ENCODE assay signal across 16 cellular contexts in the genomic region with DNA sequence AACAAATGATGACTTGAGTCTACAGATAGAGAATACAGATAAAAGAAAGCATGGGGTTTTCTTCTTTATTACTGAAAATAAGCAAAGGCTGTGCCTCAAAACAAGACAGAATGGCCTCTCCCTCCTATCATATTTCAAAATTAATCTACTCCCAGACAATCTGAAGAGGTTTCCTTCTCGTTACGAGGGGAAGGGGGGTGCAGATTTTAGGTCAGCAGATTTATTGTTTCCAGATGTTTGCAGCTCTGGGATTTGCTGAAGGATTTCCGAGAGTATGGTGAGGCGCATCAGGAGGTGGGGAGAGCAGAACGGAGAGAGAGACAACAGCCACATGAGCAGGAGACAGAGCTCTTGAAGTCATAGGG.
DNase-seq lines count a peak whose midpoint lies in the region; ATAC-seq, FAIRE-seq and TF ChIP-seq lines count a peak whose summit lies in the region.
"Had no signal": no experiment of that assay in that cellular context is flagged by ENCODE, and none has a peak within 500 bp of the region (broad histone marks: within the 10 kb centered on the region; RNA-seq: fewer than 3 reads in every experiment).

No MANE protein-coding gene starts in this region.

- no peak overlapping the region for H3K4me3 Mint-ChIP-seq in Caco-2 (ENCODE audit: unreplicated experiment)
- no peak overlapping the region for H3K4me3 Mint-ChIP-seq in chondrocyte (ENCODE audit: unreplicated experiment)
- H3K4me3 Mint-ChIP-seq in activated CD4-positive, alpha-beta memory T cell treated with anti-CD3 and anti-CD28 coated beads, Interleukin-2, amount 10 ng/mL, durations not matched to agents 7 days and 5 days = no peak overlapping the region
- H3K4me3 Mint-ChIP-seq: activated T-helper 17 cell treated with anti-CD3 and anti-CD28 coated beads, Interleukin-2, amount 50 U/mL, for 72 hours; stimulated activated effector memory CD8-positive, alpha-beta T cell treated with anti-CD3 and anti-CD28 coated beads, Interleukin-12 subunit alpha, Interleukin-12 subunit beta, amount 100 ng/mL, for 72 hours had no signal

- BruUV-seq in Caco-2 (replicated peaks; lab: Mats Ljungman, UMichigan) = no TSS peak

- H3K27me3 ChIP-seq in Caco-2 (replicated peaks; ENCODE audit: control insufficient read depth, insufficient read depth, low read length) = no peaks in the 10 kb centered on the region
- no peaks in the 10 kb centered on the region for H3K27me3 ChIP-seq in parathyroid adenoma (ENCODE audit: control insufficient read depth, insufficient read depth, low read length)

- H3K4me1 ChIP-seq in Caco-2 (peaks cover 6% of the 10 kb centered on the region; the same call in 1 of the 2 replicates), parathyroid adenoma (peaks cover 23% of the 10 kb centered on the region)

- H2AFZ ChIP-seq in parathyroid adenoma = peak overlapping the region; percentile 10

- CTCF ChIA-PET in Caco-2 (lab: Charles Lee) = no interaction called here
- CTCF ChIA-PET in activated CD4-positive, alpha-beta memory T cell treated with anti-CD3 and anti-CD28 coated beads, Interleukin-2, amount 10 ng/mL, durations not matched to agents 7 days and 5 days (lab: Charles Lee) = no interaction called here

- H3K9me3 ChIP-seq in Caco-2 (no peaks in the 10 kb centered on the region), parathyroid adenoma (ENCODE audit: control insufficient read depth, low read length) (no peaks in the 10 kb centered on the region)

- H3K9me3 Mint-ChIP-seq in Caco-2 (ENCODE audit: unreplicated experiment) = no peaks in the 10 kb centered on the region
- no peaks in the 10 kb centered on the region for H3K9me3 Mint-ChIP-seq in chondrocyte (ENCODE audit: low read depth)
- no peaks in the 10 kb centered on the region for H3K9me3 Mint-ChIP-seq in activated CD4-positive, alpha-beta memory T cell treated with anti-CD3 and anti-CD28 coated beads, Interleukin-2, amount 10 ng/mL, durations not matched to agents 7 days and 5 days
- H3K9me3 Mint-ChIP-seq: activated T-helper 17 cell treated with anti-CD3 and anti-CD28 coated beads, Interleukin-2, amount 50 U/mL, for 72 hours; stimulated activated effector memory CD8-positive, alpha-beta T cell treated with anti-CD3 and anti-CD28 coated beads, Interleukin-12 subunit alpha, Interleukin-12 subunit beta, amount 100 ng/mL, for 72 hours had no signal

- no peak for ATAC-seq in HG03460 (IDR thresholded peaks at IDR 0.05; ENCODE audit: unreplicated experiment)
- ATAC-seq: activated T-helper 17 cell treated with anti-CD3 and anti-CD28 coated beads, Interleukin-2, amount 50 U/mL, for 72 hours; stimulated activated effector memory CD8-positive, alpha-beta T cell treated with anti-CD3 and anti-CD28 coated beads, Interleukin-12 subunit alpha, Interleukin-12 subunit beta, amount 100 ng/mL, for 72 hours had no signal

- H3K79me2 ChIP-seq in parathyroid adenoma = no peaks in the 10 kb centered on the region

- intact Hi-C loops in Caco-2 (cut with micrococcal nuclease; ENCODE audit: unreplicated experiment) = no loop called here

- POLR2A ChIA-PET in Caco-2 (lab: Charles Lee) = no interaction called here
- POLR2A ChIA-PET in activated CD4-positive, alpha-beta memory T cell treated with anti-CD3 and anti-CD28 coated beads, Interleukin-2, amount 10 ng/mL, durations not matched to agents 7 days and 5 days (lab: Charles Lee) = interaction anchor here (2.3 kb wide), 1 partner anchor 11 kb away, joined by 7 read pairs; no protein-coding TSS in a partner anchor

- H3K9ac ChIP-seq in parathyroid adenoma = no peak overlapping the region

- FAIRE-seq in GM19239 (lab: Jason Lieb, UNC) = no peak
- FAIRE-seq: HTR-8/SVneo, RCC 7860 had no signal

- H3K36me3 Mint-ChIP-seq in Caco-2 (ENCODE audit: insufficient read depth, unreplicated experiment) = peaks cover 29% of the 10 kb centered on the region
- H3K36me3 Mint-ChIP-seq in chondrocyte (ENCODE audit: low read depth) = peaks cover 4% of the 10 kb centered on the region
- no peaks in the 10 kb centered on the region for H3K36me3 Mint-ChIP-seq in activated CD4-positive, alpha-beta memory T cell treated with anti-CD3 and anti-CD28 coated beads, Interleukin-2, amount 10 ng/mL, durations not matched to agents 7 days and 5 days (ENCODE audit: low read depth)
- H3K36me3 Mint-ChIP-seq: stimulated activated effector memory CD8-positive, alpha-beta T cell treated with anti-CD3 and anti-CD28 coated beads, Interleukin-12 subunit alpha, Interleukin-12 subunit beta, amount 100 ng/mL, for 72 hours had no signal

- H3K4me3 ChIP-seq in Caco-2 (ENCODE audit: low read depth, low read length) (no peak overlapping the region), parathyroid adenoma (ENCODE audit: low read depth, low read length) (no peak overlapping the region)

- DNase-seq in Caco-2 = no peak
- peak; percentile 15 for DNase-seq in NCI-H1092 treated with DMSO at 0.1 percent for 48 hours (lab: John Stamatoyannopoulos, UW)
- DNase-seq in chondrocyte (ENCODE audit: low spot score) = no peak
- no peak for DNase-seq in GM19239 (ENCODE audit: insufficient read length, low spot score)
- no peak for DNase-seq in activated CD4-positive, alpha-beta memory T cell treated with anti-CD3 and anti-CD28 coated beads, Interleukin-2, amount 10 ng/mL, durations not matched to agents 7 days and 5 days
- DNase-seq: activated CD4-positive, alpha-beta T cell treated with anti-CD3 and anti-CD28 coated beads, Interleukin-2, amount 50 U/mL, for 4 hours; aorta; foreskin melanocyte; islet precursor cell; stimulated activated CD4-positive, alpha-beta T cell treated with anti-CD3 and anti-CD28 coated beads, Interleukin-4, amount 100 ng/mL, for 24 hours had no signal

- no peak overlapping the region for H3K4me2 ChIP-seq in parathyroid adenoma (ENCODE audit: low read length)

- H3K27me3 Mint-ChIP-seq in Caco-2 (ENCODE audit: insufficient read depth, unreplicated experiment) (no peaks in the 10 kb centered on the region), chondrocyte (ENCODE audit: low read depth) (no peaks in the 10 kb centered on the region)
- peaks cover 21% of the 10 kb centered on the region for H3K27me3 Mint-ChIP-seq in activated CD4-positive, alpha-beta memory T cell treated with anti-CD3 and anti-CD28 coated beads, Interleukin-2, amount 10 ng/mL, durations not matched to agents 7 days and 5 days

- peak overlapping the region; percentile 67 for H3K27ac ChIP-seq in parathyroid adenoma

- TF ChIP-seq CTCF in Caco-2 (IDR thresholded peaks at IDR 0.05; ENCODE audit: insufficient read depth in 1 of 2, low read depth in 1 of 2, low read length in 1 of 2, severe bottlenecking in 1 of 2, unreplicated experiment in 1 of 2) (no peak), chondrocyte (IDR thresholded peaks at IDR 0.05) (no peak), parathyroid adenoma (IDR thresholded peaks at IDR 0.05) (no peak)

- peaks cover 25% of the 10 kb centered on the region for H3K4me1 Mint-ChIP-seq in Caco-2 (ENCODE audit: low read depth, unreplicated experiment)
- peaks cover 36% of the 10 kb centered on the region for H3K4me1 Mint-ChIP-seq in chondrocyte (ENCODE audit: low read depth)
- H3K4me1 Mint-ChIP-seq in activated CD4-positive, alpha-beta memory T cell treated with anti-CD3 and anti-CD28 coated beads, Interleukin-2, amount 10 ng/mL, durations not matched to agents 7 days and 5 days = peaks cover 16% of the 10 kb centered on the region
- H3K4me1 Mint-ChIP-seq: activated T-helper 17 cell treated with anti-CD3 and anti-CD28 coated beads, Interleukin-2, amount 50 U/mL, for 72 hours; stimulated activated effector memory CD8-positive, alpha-beta T cell treated with anti-CD3 and anti-CD28 coated beads, Interleukin-12 subunit alpha, Interleukin-12 subunit beta, amount 100 ng/mL, for 72 hours had no signal

- H3K27ac Mint-ChIP-seq in Caco-2 (ENCODE audit: unreplicated experiment) (peak overlapping the region; percentile 34), chondrocyte (ENCODE audit: unreplicated experiment) (peak overlapping the region; percentile 91)
- no peak overlapping the region for H3K27ac Mint-ChIP-seq in activated CD4-positive, alpha-beta memory T cell treated with anti-CD3 and anti-CD28 coated beads, Interleukin-2, amount 10 ng/mL, durations not matched to agents 7 days and 5 days
- H3K27ac Mint-ChIP-seq: activated T-helper 17 cell treated with anti-CD3 and anti-CD28 coated beads, Interleukin-2, amount 50 U/mL, for 72 hours had no signal

- H3K36me3 ChIP-seq in Caco-2 (ENCODE audit: control insufficient read depth, insufficient read depth, low read length) (no peaks in the 10 kb centered on the region; the same call in 1 of the 2 replicates), parathyroid adenoma (ENCODE audit: control insufficient read depth, insufficient read depth, low read length) (no peaks in the 10 kb centered on the region)
